ENCODE assay signal across 8 cellular contexts in genomic region chr1:5980314-5981008, GRCh38. TPM values are rescaled to one million over a fixed set of nuclear protein-coding genes. Genes with fewer than 3 reads are reported as not detected.
DNase-seq lines count a peak whose midpoint lies in the region; ATAC-seq and TF ChIP-seq lines count a peak whose summit lies in the region.

No MANE protein-coding gene starts in this region.

- H3K4me3 ChIP-seq in AG10803 (ENCODE audit: low read length) (no peak overlapping the region), astrocyte of the spinal cord (ENCODE audit: low read depth, low read length) (no peak overlapping the region), kidney epithelial cell (ENCODE audit: low read depth, low read length) (no peak overlapping the region)

- no peak for ATAC-seq in HG03521 (IDR thresholded peaks at IDR 0.05; ENCODE audit: unreplicated experiment)

- in situ Hi-C loops in astrocyte of the spinal cord (cut with HindIII; ENCODE audit: low sequenced_read_pairs), result no loop called here

- TF ChIP-seq CTCF in AG10803 (conservative IDR thresholded peaks at IDR 0.05; ENCODE audit: low read length) (peak; percentile 46), astrocyte of the spinal cord (IDR thresholded peaks at IDR 0.05; ENCODE audit: low read depth, low read length) (peak; percentile 21), kidney epithelial cell (IDR thresholded peaks at IDR 0.05; ENCODE audit: insufficient read depth, low read length, poor library complexity, severe bottlenecking) (peak; percentile 38)

- H3K36me3 ChIP-seq in kidney epithelial cell (ENCODE audit: control insufficient read depth, insufficient read depth, low read length), result no peaks in the 10 kb centered on the region

- no peaks in the 10 kb centered on the region for H3K27me3 ChIP-seq in kidney epithelial cell (ENCODE audit: control insufficient read depth, insufficient read depth, low read length)

- DNase-seq in AG10803 (ENCODE audit: low read depth) (peak; percentile 72), HT-29 (ENCODE audit: low spot score) (peak; percentile 63), astrocyte of the spinal cord (ENCODE audit: low read depth, low spot score) (peak; percentile 17), kidney epithelial cell (ENCODE audit: low read depth) (peak; percentile 42), NCI-H446 treated with DMSO at 0.1 percent for 48 hours (lab: John Stamatoyannopoulos, UW) (no peak), T1000 (lab: John Stamatoyannopoulos, UW) (no peak)
- no peak for DNase-seq in stimulated activated CD4-positive, alpha-beta T cell treated with anti-CD3 and anti-CD28 coated beads, Interleukin-12 subunit alpha, Interleukin-12 subunit beta, amount 100 ng/mL, for 4 hours

RNA-seq across cellular contexts. Expression of gene NPHP4, which starts 11.8 kb away (rescaled TPM):
- 11.0 and 15.8 TPM in 2 replicates for total RNA-seq in HT-29 (2014; rRNA removed; shearing (Covaris generic))
- 6.6 TPM in 2 replicates for total RNA-seq in kidney epithelial cell

Comparison
In these comparisons a context has a peak if more than half of its experiments do, and no peak if none do; other contexts are left out.
1. DNase-seq: peak in AG10803 (single experiment), HT-29 (single experiment), astrocyte of the spinal cord (single experiment) and kidney epithelial cell (single experiment); none in NCI-H446 treated with DMSO at 0.1 percent for 48 hours (single experiment), stimulated activated CD4-positive, alpha-beta T cell treated with anti-CD3 and anti-CD28 coated beads, Interleukin-12 subunit alpha, Interleukin-12 subunit beta, amount 100 ng/mL, for 4 hours (single experiment) and T1000 (single experiment).
2. Peak in every context shown above with its lines, with median percentiles within 50 percentile points of each other: CTCF ChIP-seq.